ENCODE assay signal across 1 cellular context in the genomic region with DNA sequence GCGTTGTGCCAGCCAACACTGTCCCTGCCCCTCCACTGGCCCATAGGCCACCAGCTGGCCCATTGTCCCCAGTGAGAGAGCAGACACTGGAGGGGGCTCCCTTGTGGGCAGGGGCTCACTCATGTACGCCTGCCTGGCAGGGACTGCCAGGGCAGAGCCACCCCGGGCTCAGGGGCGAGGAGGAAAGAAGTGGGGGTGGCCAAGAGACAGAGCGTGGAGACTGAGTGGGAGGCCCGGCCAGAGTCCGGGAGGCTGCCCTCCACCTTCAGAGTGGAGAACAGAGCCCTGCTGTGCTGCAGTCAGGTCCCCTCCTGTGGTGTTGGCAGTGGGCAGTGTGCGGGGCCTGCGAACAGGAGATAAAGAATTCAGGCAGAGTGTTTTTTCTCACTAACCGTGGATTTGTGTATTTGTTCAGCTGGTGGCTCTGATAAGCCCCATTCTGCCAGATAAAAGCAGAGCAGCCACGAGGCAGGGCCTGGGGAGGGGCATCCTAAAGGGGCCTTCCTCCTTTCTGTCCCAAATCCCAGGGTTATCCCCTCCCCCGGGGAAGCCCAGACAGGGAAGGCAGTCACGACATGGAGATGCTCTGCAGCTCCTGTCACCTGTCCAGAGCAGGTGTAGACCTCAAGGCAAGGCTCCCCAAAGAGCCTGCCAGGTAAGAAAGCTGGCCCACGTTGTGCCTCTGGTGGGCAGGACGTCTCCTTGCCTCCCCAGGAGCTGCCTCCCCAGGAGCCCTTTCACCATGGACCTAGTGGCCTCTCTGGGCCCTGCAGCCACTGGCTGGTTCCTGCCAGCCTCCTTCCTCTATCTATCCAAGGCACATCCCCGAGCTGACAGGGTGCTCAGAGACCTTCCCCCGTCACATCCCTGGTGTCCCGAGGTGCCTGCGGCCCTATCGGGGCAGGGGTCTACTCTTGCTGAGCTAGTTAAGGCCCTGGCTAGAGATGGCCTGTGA.
TF ChIP-seq lines count a peak whose summit lies in the region.

No MANE protein-coding gene starts in this region.

TF ChIP-seq in GM23338, 12 proteins besides CTCF, POLR2A, EP300 and RAD21:
- TF ChIP-seq EZH2phosphoT487 (IDR thresholded peaks at IDR 0.05; ENCODE audit: unreplicated experiment) (no peak), NANOG (IDR thresholded peaks at IDR 0.05; ENCODE audit: borderline replicate concordance) (no peak)
- TF ChIP-seq, protein P1, sequence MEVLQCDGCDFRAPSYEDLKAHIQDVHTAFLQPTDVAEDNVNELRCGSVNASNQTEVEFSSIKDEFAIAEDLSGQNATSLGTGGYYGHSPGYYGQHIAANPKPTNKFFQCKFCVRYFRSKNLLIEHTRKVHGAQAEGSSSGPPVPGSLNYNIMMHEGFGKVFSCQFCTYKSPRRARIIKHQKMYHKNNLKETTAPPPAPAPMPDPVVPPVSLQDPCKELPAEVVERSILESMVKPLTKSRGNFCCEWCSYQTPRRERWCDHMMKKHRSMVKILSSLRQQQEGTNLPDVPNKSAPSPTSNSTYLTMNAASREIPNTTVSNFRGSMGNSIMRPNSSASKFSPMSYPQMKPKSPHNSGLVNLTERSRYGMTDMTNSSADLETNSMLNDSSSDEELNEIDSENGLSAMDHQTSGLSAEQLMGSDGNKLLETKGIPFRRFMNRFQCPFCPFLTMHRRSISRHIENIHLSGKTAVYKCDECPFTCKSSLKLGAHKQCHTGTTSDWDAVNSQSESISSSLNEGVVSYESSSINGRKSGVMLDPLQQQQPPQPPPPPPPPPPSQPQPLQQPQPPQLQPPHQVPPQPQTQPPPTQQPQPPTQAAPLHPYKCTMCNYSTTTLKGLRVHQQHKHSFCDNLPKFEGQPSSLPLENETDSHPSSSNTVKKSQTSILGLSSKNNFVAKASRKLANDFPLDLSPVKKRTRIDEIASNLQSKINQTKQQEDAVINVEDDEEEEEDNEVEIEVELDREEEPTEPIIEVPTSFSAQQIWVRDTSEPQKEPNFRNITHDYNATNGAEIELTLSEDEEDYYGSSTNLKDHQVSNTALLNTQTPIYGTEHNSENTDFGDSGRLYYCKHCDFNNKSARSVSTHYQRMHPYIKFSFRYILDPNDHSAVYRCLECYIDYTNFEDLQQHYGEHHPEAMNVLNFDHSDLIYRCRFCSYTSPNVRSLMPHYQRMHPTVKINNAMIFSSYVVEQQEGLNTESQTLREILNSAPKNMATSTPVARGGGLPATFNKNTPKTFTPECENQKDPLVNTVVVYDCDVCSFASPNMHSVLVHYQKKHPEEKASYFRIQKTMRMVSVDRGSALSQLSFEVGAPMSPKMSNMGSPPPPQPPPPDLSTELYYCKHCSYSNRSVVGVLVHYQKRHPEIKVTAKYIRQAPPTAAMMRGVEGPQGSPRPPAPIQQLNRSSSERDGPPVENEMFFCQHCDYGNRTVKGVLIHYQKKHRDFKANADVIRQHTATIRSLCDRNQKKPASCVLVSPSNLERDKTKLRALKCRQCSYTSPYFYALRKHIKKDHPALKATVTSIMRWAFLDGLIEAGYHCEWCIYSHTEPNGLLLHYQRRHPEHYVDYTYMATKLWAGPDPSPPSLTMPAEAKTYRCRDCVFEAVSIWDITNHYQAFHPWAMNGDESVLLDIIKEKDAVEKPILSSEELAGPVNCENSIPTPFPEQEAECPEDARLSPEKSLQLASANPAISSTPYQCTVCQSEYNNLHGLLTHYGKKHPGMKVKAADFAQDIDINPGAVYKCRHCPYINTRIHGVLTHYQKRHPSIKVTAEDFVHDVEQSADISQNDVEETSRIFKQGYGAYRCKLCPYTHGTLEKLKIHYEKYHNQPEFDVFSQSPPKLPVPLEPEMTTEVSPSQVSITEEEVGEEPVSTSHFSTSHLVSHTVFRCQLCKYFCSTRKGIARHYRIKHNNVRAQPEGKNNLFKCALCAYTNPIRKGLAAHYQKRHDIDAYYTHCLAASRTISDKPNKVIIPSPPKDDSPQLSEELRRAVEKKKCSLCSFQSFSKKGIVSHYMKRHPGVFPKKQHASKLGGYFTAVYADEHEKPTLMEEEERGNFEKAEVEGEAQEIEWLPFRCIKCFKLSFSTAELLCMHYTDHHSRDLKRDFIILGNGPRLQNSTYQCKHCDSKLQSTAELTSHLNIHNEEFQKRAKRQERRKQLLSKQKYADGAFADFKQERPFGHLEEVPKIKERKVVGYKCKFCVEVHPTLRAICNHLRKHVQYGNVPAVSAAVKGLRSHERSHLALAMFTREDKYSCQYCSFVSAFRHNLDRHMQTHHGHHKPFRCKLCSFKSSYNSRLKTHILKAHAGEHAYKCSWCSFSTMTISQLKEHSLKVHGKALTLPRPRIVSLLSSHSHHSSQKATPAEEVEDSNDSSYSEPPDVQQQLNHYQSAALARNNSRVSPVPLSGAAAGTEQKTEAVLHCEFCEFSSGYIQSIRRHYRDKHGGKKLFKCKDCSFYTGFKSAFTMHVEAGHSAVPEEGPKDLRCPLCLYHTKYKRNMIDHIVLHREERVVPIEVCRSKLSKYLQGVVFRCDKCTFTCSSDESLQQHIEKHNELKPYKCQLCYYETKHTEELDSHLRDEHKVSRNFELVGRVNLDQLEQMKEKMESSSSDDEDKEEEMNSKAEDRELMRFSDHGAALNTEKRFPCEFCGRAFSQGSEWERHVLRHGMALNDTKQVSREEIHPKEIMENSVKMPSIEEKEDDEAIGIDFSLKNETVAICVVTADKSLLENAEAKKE (CRISPR knock-in tag; IDR thresholded peaks at IDR 0.05): no peak
